Comparison of ENCODE assay signal across 22 cellular contexts in genomic region chr12:65157091-65157490, GRCh38. TPM values are rescaled to one million over a fixed set of nuclear protein-coding genes. Genes with fewer than 3 reads are reported as not detected.
A peak's percentile ranks its signal among the peaks of the same experiment; 100 is the strongest.
DNase-seq lines count a peak whose midpoint lies in the region; ATAC-seq, FAIRE-seq and TF ChIP-seq lines count a peak whose summit lies in the region.
"Had no signal": no experiment of that assay in that cellular context is flagged by ENCODE, and none has a peak within 500 bp of the region (broad histone marks: within the 10 kb centered on the region; RNA-seq: fewer than 3 reads in every experiment).

No MANE protein-coding gene starts in this region.

- H3K27ac Mint-ChIP-seq in activated CD4-positive, alpha-beta memory T cell treated with anti-CD3 and anti-CD28 coated beads, Interleukin-2, amount 10 ng/mL, durations not matched to agents 7 days and 5 days, result peak overlapping the region; percentile 80
- no peak overlapping the region for H3K27ac Mint-ChIP-seq in activated CD4-positive, alpha-beta memory T cell treated with anti-CD3 and anti-CD28 coated beads for 36 hours
- peak overlapping the region; percentile 85 for H3K27ac Mint-ChIP-seq in activated CD8-positive, alpha-beta T cell treated with anti-CD3 and anti-CD28 coated beads for 36 hours
- no peak overlapping the region for H3K27ac Mint-ChIP-seq in memory B cell

- H3K27ac ChIP-seq in caudate nucleus (ENCODE audit: low read depth, low read length), result no peak overlapping the region
- H3K27ac ChIP-seq: cardiac muscle cell, right lobe of liver had no signal

- intact Hi-C loops in activated CD4-positive, alpha-beta memory T cell treated with anti-CD3 and anti-CD28 coated beads for 36 hours (cut with micrococcal nuclease), result no loop called here
- intact Hi-C loops in activated CD8-positive, alpha-beta T cell treated with anti-CD3 and anti-CD28 coated beads for 36 hours (cut with micrococcal nuclease), result no loop called here

- TF ChIP-seq CTCF in activated CD8-positive, alpha-beta T cell treated with anti-CD3 and anti-CD28 coated beads for 36 hours (IDR thresholded peaks at IDR 0.05), result no peak

- no peak overlapping the region for H3K4me3 Mint-ChIP-seq in activated CD4-positive, alpha-beta memory T cell treated with anti-CD3 and anti-CD28 coated beads, Interleukin-2, amount 10 ng/mL, durations not matched to agents 7 days and 5 days
- H3K4me3 Mint-ChIP-seq in activated CD4-positive, alpha-beta memory T cell treated with anti-CD3 and anti-CD28 coated beads for 36 hours, result no peak overlapping the region
- peak overlapping the region; percentile 45 for H3K4me3 Mint-ChIP-seq in activated CD8-positive, alpha-beta T cell treated with anti-CD3 and anti-CD28 coated beads for 36 hours
- peak overlapping the region; percentile 33 for H3K4me3 Mint-ChIP-seq in memory B cell

- POLR2A ChIA-PET in activated CD4-positive, alpha-beta memory T cell treated with anti-CD3 and anti-CD28 coated beads, Interleukin-2, amount 10 ng/mL, durations not matched to agents 7 days and 5 days (lab: Charles Lee), result interaction anchor here (0.6 to 5.0 kb wide), 4 partner anchors 8 to 53 kb away, joined by 3 to 123 read pairs (median 5); partner anchors contain the start of gene LEMD3
- POLR2A ChIA-PET in activated CD4-positive, alpha-beta memory T cell treated with anti-CD3 and anti-CD28 coated beads for 36 hours (lab: Charles Lee), result interaction anchor here (1.0 to 2.8 kb wide), 2 partner anchors 13 to 29 kb away, joined by 3 to 21 read pairs; partner anchors contain the start of gene LEMD3
- POLR2A ChIA-PET in activated CD8-positive, alpha-beta T cell treated with anti-CD3 and anti-CD28 coated beads for 36 hours (lab: Charles Lee), result interaction anchor here (1.5 to 1.8 kb wide), 3 partner anchors 10 to 76 kb away, joined by 3 to 8 read pairs (median 4); partner anchors contain the start of gene LEMD3

- peaks cover 19% of the 10 kb centered on the region for H3K4me1 Mint-ChIP-seq in activated CD4-positive, alpha-beta memory T cell treated with anti-CD3 and anti-CD28 coated beads, Interleukin-2, amount 10 ng/mL, durations not matched to agents 7 days and 5 days
- peaks cover 16% of the 10 kb centered on the region for H3K4me1 Mint-ChIP-seq in activated CD4-positive, alpha-beta memory T cell treated with anti-CD3 and anti-CD28 coated beads for 36 hours (ENCODE audit: low read depth)
- peaks cover 17% of the 10 kb centered on the region for H3K4me1 Mint-ChIP-seq in activated CD8-positive, alpha-beta T cell treated with anti-CD3 and anti-CD28 coated beads for 36 hours (ENCODE audit: low read depth)
- peaks cover 9% of the 10 kb centered on the region for H3K4me1 Mint-ChIP-seq in memory B cell

- H3K36me3 Mint-ChIP-seq in activated CD4-positive, alpha-beta memory T cell treated with anti-CD3 and anti-CD28 coated beads, Interleukin-2, amount 10 ng/mL, durations not matched to agents 7 days and 5 days (ENCODE audit: low read depth), result peaks cover 3% of the 10 kb centered on the region
- no peaks in the 10 kb centered on the region for H3K36me3 Mint-ChIP-seq in activated CD4-positive, alpha-beta memory T cell treated with anti-CD3 and anti-CD28 coated beads for 36 hours
- H3K36me3 Mint-ChIP-seq in activated CD8-positive, alpha-beta T cell treated with anti-CD3 and anti-CD28 coated beads for 36 hours (ENCODE audit: low read depth), result no peaks in the 10 kb centered on the region
- no peaks in the 10 kb centered on the region for H3K36me3 Mint-ChIP-seq in memory B cell
- H3K36me3 Mint-ChIP-seq: activated naive CD4-positive, alpha-beta T cell treated with anti-CD3 and anti-CD28 coated beads, Interleukin-2, amount 50 U/mL, for 24 hours had no signal

- ATAC-seq in activated CD8-positive, alpha-beta T cell treated with anti-CD3 and anti-CD28 coated beads for 36 hours, result no peak
- ATAC-seq in memory B cell (ENCODE audit: low read depth), result no peak
- ATAC-seq: SK-N-SH treated with all-trans-retinoic acid at 6 μM for 48 hours had no signal

- TF ChIP-seq POLR2A in GM12891 (IDR thresholded peaks at IDR 0.05; ENCODE audit: low read depth, low read length), result no peak

- CTCF ChIA-PET in activated CD4-positive, alpha-beta memory T cell treated with anti-CD3 and anti-CD28 coated beads, Interleukin-2, amount 10 ng/mL, durations not matched to agents 7 days and 5 days (lab: Charles Lee), result interaction anchor here (0.9 to 3.9 kb wide), 4 partner anchors 12 to 75 kb away, joined by 3 to 39 read pairs (median 8); partner anchors contain the start of gene LEMD3
- CTCF ChIA-PET in activated CD4-positive, alpha-beta memory T cell treated with anti-CD3 and anti-CD28 coated beads for 36 hours (lab: Charles Lee), result interaction anchor here (0.7 to 2.0 kb wide), 2 partner anchors 12 to 75 kb away, joined by 7 to 12 read pairs; partner anchors contain the start of gene LEMD3
- CTCF ChIA-PET in activated CD8-positive, alpha-beta T cell treated with anti-CD3 and anti-CD28 coated beads for 36 hours (lab: Charles Lee), result interaction anchor here (1.4 to 4.1 kb wide), 4 partner anchors 12 to 77 kb away, joined by 4 to 15 read pairs (median 5); partner anchors contain the start of gene LEMD3

- FAIRE-seq in GM12891 (lab: Jason Lieb, UNC), result peak; percentile 51

- DNase-seq in activated CD4-positive, alpha-beta memory T cell treated with anti-CD3 and anti-CD28 coated beads, Interleukin-2, amount 10 ng/mL, durations not matched to agents 7 days and 5 days, result no peak
- no peak for DNase-seq in activated CD4-positive, alpha-beta memory T cell treated with anti-CD3 and anti-CD28 coated beads for 36 hours
- DNase-seq in GM12891 (ENCODE audit: insufficient read length, low spot score) (no peak), memory B cell (ENCODE audit: low spot score in 2 of 2) (no peak), caudate nucleus (lab: John Stamatoyannopoulos, UW) (no peak), amniotic stem cell (lab: John Stamatoyannopoulos, UW) (no peak), AG08395 (ENCODE audit: low spot score) (no peak)
- DNase-seq in activated CD8-positive, alpha-beta T cell treated with anti-CD3 and anti-CD28 coated beads for 36 hours, result no peak
- DNase-seq: effector CD4-positive, alpha-beta T cell; glutamatergic neuron; GOT3; NCI-H1092; NCI-H526 treated with DMSO at 0.1 percent for 48 hours; right lobe of liver; stimulated activated CD4-positive, alpha-beta T cell treated with anti-CD3 and anti-CD28 coated beads, Interleukin-1b, Interleukin-23, amount 100 ng/mL, for 48 hours; substantia nigra had no signal

- H3K27me3 Mint-ChIP-seq in activated CD4-positive, alpha-beta memory T cell treated with anti-CD3 and anti-CD28 coated beads, Interleukin-2, amount 10 ng/mL, durations not matched to agents 7 days and 5 days, result peaks cover 14% of the 10 kb centered on the region
- peaks cover 13% of the 10 kb centered on the region for H3K27me3 Mint-ChIP-seq in activated CD4-positive, alpha-beta memory T cell treated with anti-CD3 and anti-CD28 coated beads for 36 hours
- peaks cover 11% of the 10 kb centered on the region for H3K27me3 Mint-ChIP-seq in activated CD8-positive, alpha-beta T cell treated with anti-CD3 and anti-CD28 coated beads for 36 hours
- peaks cover 5% of the 10 kb centered on the region for H3K27me3 Mint-ChIP-seq in memory B cell

- peaks cover 2% of the 10 kb centered on the region for H3K9me3 Mint-ChIP-seq in activated CD4-positive, alpha-beta memory T cell treated with anti-CD3 and anti-CD28 coated beads, Interleukin-2, amount 10 ng/mL, durations not matched to agents 7 days and 5 days
- H3K9me3 Mint-ChIP-seq in activated CD4-positive, alpha-beta memory T cell treated with anti-CD3 and anti-CD28 coated beads for 36 hours, result no peaks in the 10 kb centered on the region
- H3K9me3 Mint-ChIP-seq in activated CD8-positive, alpha-beta T cell treated with anti-CD3 and anti-CD28 coated beads for 36 hours, result no peaks in the 10 kb centered on the region
- H3K9me3 Mint-ChIP-seq in memory B cell, result no peaks in the 10 kb centered on the region
- H3K9me3 Mint-ChIP-seq: activated naive CD4-positive, alpha-beta T cell treated with anti-CD3 and anti-CD28 coated beads, Interleukin-2, amount 50 U/mL, for 24 hours had no signal

TF ChIP-seq in GM12891, 5 proteins besides CTCF, POLR2A, EP300 and RAD21:
- no peak for TF ChIP-seq PAX5 (IDR thresholded peaks at IDR 0.05; ENCODE audit: insufficient read depth, low read length, severe bottlenecking)
TF ChIP-seq in GM12891: peak in this region for 0.

RNA-seq across cellular contexts. Expression of gene LEMD3, which starts 12.3 kb away (rescaled TPM):
- 10 to 100 TPM; 32.0 to 35.4 TPM for total RNA-seq in activated CD4-positive, alpha-beta memory T cell treated with anti-CD3 and anti-CD28 coated beads, Interleukin-2, amount 10 ng/mL, durations not matched to agents 7 days and 5 days
- 10 to 100 TPM; 16.5 to 19.5 TPM for total RNA-seq in activated CD4-positive, alpha-beta memory T cell treated with anti-CD3 and anti-CD28 coated beads for 36 hours
- polyA plus RNA-seq in GM12891 (2012; ENCODE audit: low read depth, missing spikeins), result 6.5 TPM
- total RNA-seq in activated CD8-positive, alpha-beta T cell treated with anti-CD3 and anti-CD28 coated beads for 36 hours, result 10 to 100 TPM; 19.5 to 23.2 TPM

RNA-seq across cellular contexts. Expression of gene WIF1, which starts 36.0 kb away (rescaled TPM):
- not detected for total RNA-seq in activated CD4-positive, alpha-beta memory T cell treated with anti-CD3 and anti-CD28 coated beads, Interleukin-2, amount 10 ng/mL, durations not matched to agents 7 days and 5 days
- under 1 TPM in 1 of 2 experiments, not detected in 1; 0.12 TPM for total RNA-seq in activated CD4-positive, alpha-beta memory T cell treated with anti-CD3 and anti-CD28 coated beads for 36 hours
- 0.12 TPM for polyA plus RNA-seq in GM12891 (2012; ENCODE audit: low read depth, missing spikeins)
- not detected for total RNA-seq in activated CD8-positive, alpha-beta T cell treated with anti-CD3 and anti-CD28 coated beads for 36 hours
- total RNA-seq: A673, cardiac muscle cell, liver, osteocyte, right lobe of liver had no signal
- polyA plus RNA-seq: cardiac muscle cell, liver had no signal

Comparison
In these comparisons a context has a peak if more than half of its experiments do, and no peak if none do; other contexts are left out.
1. H3K27ac Mint-ChIP-seq: peak in activated CD4-positive, alpha-beta memory T cell treated with anti-CD3 and anti-CD28 coated beads, Interleukin-2, amount 10 ng/mL, durations not matched to agents 7 days and 5 days (single experiment) and activated CD8-positive, alpha-beta T cell treated with anti-CD3 and anti-CD28 coated beads for 36 hours (single experiment); none in activated CD4-positive, alpha-beta memory T cell treated with anti-CD3 and anti-CD28 coated beads for 36 hours (single experiment) and memory B cell (single experiment).
2. H3K4me3 Mint-ChIP-seq: peak in activated CD8-positive, alpha-beta T cell treated with anti-CD3 and anti-CD28 coated beads for 36 hours (single experiment) and memory B cell (single experiment); none in activated CD4-positive, alpha-beta memory T cell treated with anti-CD3 and anti-CD28 coated beads, Interleukin-2, amount 10 ng/mL, durations not matched to agents 7 days and 5 days (single experiment) and activated CD4-positive, alpha-beta memory T cell treated with anti-CD3 and anti-CD28 coated beads for 36 hours (single experiment).